In genomic region chr3:47901280-47901833, GRCh38 we compare ENCODE assay signal across 23 cellular contexts.
"Had no signal": no experiment of that assay in that cellular context is flagged by ENCODE, and none has a peak within 500 bp of the region (broad histone marks: within the 10 kb centered on the region; RNA-seq: fewer than 3 reads in every experiment).

No MANE protein-coding gene starts in this region.

- H3K4me1 Mint-ChIP-seq: activated B cell treated with CpG ODN at 0.5 μM for 24 hours, memory B cell had no signal

- H3K4me3 ChIP-seq: esophagus squamous epithelium, ovary, sigmoid colon, tibial nerve, vagina had no signal

- H3K4me3 Mint-ChIP-seq: activated B cell treated with CpG ODN at 0.5 μM for 24 hours; activated CD8-positive, alpha-beta T cell treated with anti-CD3 and anti-CD28 coated beads for 36 hours; activated naive CD4-positive, alpha-beta T cell treated with anti-CD3 and anti-CD28 coated beads, Interleukin-2, amount 50 U/mL, for 24 hours; effector memory CD8-positive, alpha-beta T cell; memory B cell; naive thymus-derived CD4-positive, alpha-beta T cell; T-cell had no signal

- H3K9me3 ChIP-seq: esophagus squamous epithelium, ovary, sigmoid colon, SK-N-SH, tibial nerve, vagina had no signal

- DNase-seq: activated B cell treated with CpG ODN at 0.5 μM for 24 hours; activated CD4-positive, alpha-beta T cell treated with anti-CD3 and anti-CD28 coated beads for 48 hours; activated CD8-positive, alpha-beta T cell treated with anti-CD3 and anti-CD28 coated beads for 36 hours; activated T-cell treated with anti-CD3 and anti-CD28 coated beads, Interleukin-2, amount 50 U/mL, for 1 hour; effector memory CD8-positive, alpha-beta T cell; esophagus squamous epithelium; hippocampal formation; kidney; naive thymus-derived CD4-positive, alpha-beta T cell; ovary; sigmoid colon; SK-N-SH; stimulated activated CD4-positive, alpha-beta T cell treated with anti-CD3 and anti-CD28 coated beads, Interleukin-12 subunit alpha, Interleukin-12 subunit beta, amount 100 ng/mL, for 4 hours; stimulated activated CD4-positive, alpha-beta T cell treated with anti-CD3 and anti-CD28 coated beads, Interleukin-1b, Interleukin-23, amount 100 ng/mL, for 48 hours; stimulated activated CD8-positive, alpha-beta memory T cell treated with anti-CD3 and anti-CD28 coated beads, Interleukin-4, amount 100 ng/mL, for 48 hours; stimulated activated naive CD4-positive, alpha-beta T cell; T-cell had no signal

- H3K27ac ChIP-seq: esophagus squamous epithelium, ovary, tibial nerve, vagina had no signal

- H3K36me3 ChIP-seq: ovary had no signal

- H3K9ac ChIP-seq: SK-N-SH had no signal

- FAIRE-seq: astrocyte, kidney had no signal

- H3K27me3 ChIP-seq: esophagus squamous epithelium, ovary, sigmoid colon, tibial nerve, vagina had no signal

- H3K9me3 Mint-ChIP-seq: activated B cell treated with CpG ODN at 0.5 μM for 24 hours; activated CD8-positive, alpha-beta T cell treated with anti-CD3 and anti-CD28 coated beads for 36 hours; activated naive CD4-positive, alpha-beta T cell treated with anti-CD3 and anti-CD28 coated beads, Interleukin-2, amount 50 U/mL, for 24 hours; effector memory CD8-positive, alpha-beta T cell; memory B cell; naive thymus-derived CD4-positive, alpha-beta T cell; T-cell had no signal

- H3K4me2 ChIP-seq: SK-N-SH had no signal

- H3K9me2 ChIP-seq: SK-N-SH had no signal

- ATAC-seq: activated CD8-positive, alpha-beta T cell treated with anti-CD3 and anti-CD28 coated beads for 36 hours; effector memory CD8-positive, alpha-beta T cell; left lobe of liver; naive thymus-derived CD4-positive, alpha-beta T cell; T-cell had no signal

- H3K27me3 Mint-ChIP-seq: activated B cell treated with CpG ODN at 0.5 μM for 24 hours; activated CD8-positive, alpha-beta T cell treated with anti-CD3 and anti-CD28 coated beads for 36 hours; activated naive CD4-positive, alpha-beta T cell treated with anti-CD3 and anti-CD28 coated beads, Interleukin-2, amount 50 U/mL, for 24 hours; effector memory CD8-positive, alpha-beta T cell; memory B cell; naive thymus-derived CD4-positive, alpha-beta T cell; T-cell had no signal

- H3K27ac Mint-ChIP-seq: activated B cell treated with CpG ODN at 0.5 μM for 24 hours; activated CD8-positive, alpha-beta T cell treated with anti-CD3 and anti-CD28 coated beads for 36 hours; activated naive CD4-positive, alpha-beta T cell treated with anti-CD3 and anti-CD28 coated beads, Interleukin-2, amount 50 U/mL, for 24 hours; memory B cell; T-cell had no signal

- H3K4me1 ChIP-seq: tibial nerve, vagina had no signal
